Comparison of ENCODE assay signal across 1 cellular context in genomic region chr20:290081-290831, GRCh38.
TF ChIP-seq lines count a peak whose summit lies in the region.

Gene C20orf96 (minus strand): TSS chr20:290750. CDS start chr20:290610, 140 bp downstream.

TF ChIP-seq in HepG2, 621 proteins besides CTCF, POLR2A, EP300 and RAD21 (continued from another document and continues in another):
- peak; percentile 95 for TF ChIP-seq ARID4A (CRISPR knock-in tag; IDR thresholded peaks at IDR 0.05; ENCODE audit: borderline replicate concordance)
- TF ChIP-seq MAX (IDR thresholded peaks at IDR 0.05): peak; percentile 88
- TF ChIP-seq, protein P1, sequence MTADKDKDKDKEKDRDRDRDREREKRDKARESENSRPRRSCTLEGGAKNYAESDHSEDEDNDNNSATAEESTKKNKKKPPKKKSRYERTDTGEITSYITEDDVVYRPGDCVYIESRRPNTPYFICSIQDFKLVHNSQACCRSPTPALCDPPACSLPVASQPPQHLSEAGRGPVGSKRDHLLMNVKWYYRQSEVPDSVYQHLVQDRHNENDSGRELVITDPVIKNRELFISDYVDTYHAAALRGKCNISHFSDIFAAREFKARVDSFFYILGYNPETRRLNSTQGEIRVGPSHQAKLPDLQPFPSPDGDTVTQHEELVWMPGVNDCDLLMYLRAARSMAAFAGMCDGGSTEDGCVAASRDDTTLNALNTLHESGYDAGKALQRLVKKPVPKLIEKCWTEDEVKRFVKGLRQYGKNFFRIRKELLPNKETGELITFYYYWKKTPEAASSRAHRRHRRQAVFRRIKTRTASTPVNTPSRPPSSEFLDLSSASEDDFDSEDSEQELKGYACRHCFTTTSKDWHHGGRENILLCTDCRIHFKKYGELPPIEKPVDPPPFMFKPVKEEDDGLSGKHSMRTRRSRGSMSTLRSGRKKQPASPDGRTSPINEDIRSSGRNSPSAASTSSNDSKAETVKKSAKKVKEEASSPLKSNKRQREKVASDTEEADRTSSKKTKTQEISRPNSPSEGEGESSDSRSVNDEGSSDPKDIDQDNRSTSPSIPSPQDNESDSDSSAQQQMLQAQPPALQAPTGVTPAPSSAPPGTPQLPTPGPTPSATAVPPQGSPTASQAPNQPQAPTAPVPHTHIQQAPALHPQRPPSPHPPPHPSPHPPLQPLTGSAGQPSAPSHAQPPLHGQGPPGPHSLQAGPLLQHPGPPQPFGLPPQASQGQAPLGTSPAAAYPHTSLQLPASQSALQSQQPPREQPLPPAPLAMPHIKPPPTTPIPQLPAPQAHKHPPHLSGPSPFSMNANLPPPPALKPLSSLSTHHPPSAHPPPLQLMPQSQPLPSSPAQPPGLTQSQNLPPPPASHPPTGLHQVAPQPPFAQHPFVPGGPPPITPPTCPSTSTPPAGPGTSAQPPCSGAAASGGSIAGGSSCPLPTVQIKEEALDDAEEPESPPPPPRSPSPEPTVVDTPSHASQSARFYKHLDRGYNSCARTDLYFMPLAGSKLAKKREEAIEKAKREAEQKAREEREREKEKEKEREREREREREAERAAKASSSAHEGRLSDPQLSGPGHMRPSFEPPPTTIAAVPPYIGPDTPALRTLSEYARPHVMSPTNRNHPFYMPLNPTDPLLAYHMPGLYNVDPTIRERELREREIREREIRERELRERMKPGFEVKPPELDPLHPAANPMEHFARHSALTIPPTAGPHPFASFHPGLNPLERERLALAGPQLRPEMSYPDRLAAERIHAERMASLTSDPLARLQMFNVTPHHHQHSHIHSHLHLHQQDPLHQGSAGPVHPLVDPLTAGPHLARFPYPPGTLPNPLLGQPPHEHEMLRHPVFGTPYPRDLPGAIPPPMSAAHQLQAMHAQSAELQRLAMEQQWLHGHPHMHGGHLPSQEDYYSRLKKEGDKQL (CRISPR knock-in tag; IDR thresholded peaks at IDR 0.05; ENCODE audit: low read depth): no peak
- TF ChIP-seq SMARCE1 (IDR thresholded peaks at IDR 0.05; ENCODE audit: borderline replicate concordance): no peak
- no peak for TF ChIP-seq MTF1 (CRISPR knock-in tag; IDR thresholded peaks at IDR 0.05)
- TF ChIP-seq CREB1 (IDR thresholded peaks at IDR 0.05): no peak
- no peak for TF ChIP-seq CREB1 (CRISPR knock-in tag; IDR thresholded peaks at IDR 0.05)
- TF ChIP-seq, protein P2, sequence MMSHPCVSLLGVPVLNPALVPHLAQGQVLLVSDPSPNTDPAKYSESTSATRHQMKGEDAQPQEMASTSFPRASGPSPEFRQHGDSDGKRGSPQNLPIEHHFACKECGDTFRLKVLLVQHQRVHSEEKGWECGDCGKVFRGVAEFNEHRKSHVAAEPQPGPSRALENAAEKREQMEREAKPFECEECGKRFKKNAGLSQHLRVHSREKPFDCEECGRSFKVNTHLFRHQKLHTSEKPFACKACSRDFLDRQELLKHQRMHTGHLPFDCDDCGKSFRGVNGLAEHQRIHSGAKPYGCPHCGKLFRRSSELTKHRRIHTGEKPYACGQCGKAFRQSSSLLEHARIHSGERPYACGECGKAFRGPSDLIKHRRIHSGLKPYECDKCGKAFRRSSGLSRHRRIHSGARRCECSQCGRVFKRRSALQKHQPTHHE (CRISPR knock-in tag; IDR thresholded peaks at IDR 0.05; ENCODE audit: borderline replicate concordance): no peak
- peak; percentile 66 for TF ChIP-seq SALL1 (CRISPR knock-in tag; IDR thresholded peaks at IDR 0.05)
- TF ChIP-seq, protein P3, sequence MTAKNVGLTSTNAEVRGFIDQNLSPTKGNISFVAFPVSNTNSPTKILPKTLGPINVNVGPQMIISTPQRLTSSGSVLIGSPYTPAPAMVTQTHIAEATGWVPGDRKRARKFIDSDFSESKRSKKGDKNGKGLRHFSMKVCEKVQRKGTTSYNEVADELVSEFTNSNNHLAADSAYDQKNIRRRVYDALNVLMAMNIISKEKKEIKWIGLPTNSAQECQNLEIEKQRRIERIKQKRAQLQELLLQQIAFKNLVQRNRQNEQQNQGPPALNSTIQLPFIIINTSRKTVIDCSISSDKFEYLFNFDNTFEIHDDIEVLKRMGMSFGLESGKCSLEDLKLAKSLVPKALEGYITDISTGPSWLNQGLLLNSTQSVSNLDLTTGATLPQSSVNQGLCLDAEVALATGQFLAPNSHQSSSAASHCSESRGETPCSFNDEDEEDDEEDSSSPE (CRISPR knock-in tag; IDR thresholded peaks at IDR 0.05): peak; percentile 69
- TF ChIP-seq ZNF577 (CRISPR knock-in tag; IDR thresholded peaks at IDR 0.05; ENCODE audit: borderline replicate concordance, low read depth): no peak
- no peak for TF ChIP-seq ZNF737 (CRISPR knock-in tag; IDR thresholded peaks at IDR 0.05; ENCODE audit: borderline replicate concordance)
- no peak for TF ChIP-seq CSRNP2 (CRISPR knock-in tag; conservative IDR thresholded peaks at IDR 0.05; ENCODE audit: low read depth)
- peak; percentile 44; the same call in 1 of the 2 replicates for TF ChIP-seq ZNF317 (CRISPR knock-in tag; IDR thresholded peaks at IDR 0.05)
- no peak for TF ChIP-seq U2AF1 (optimal IDR thresholded peaks at IDR 0.05; ENCODE audit: low read depth, low read length)
- TF ChIP-seq PPARG (CRISPR knock-in tag; conservative IDR thresholded peaks at IDR 0.05): no peak
- peak; percentile 97 for TF ChIP-seq RBM22 (optimal IDR thresholded peaks at IDR 0.05; ENCODE audit: low read length)
- no peak for TF ChIP-seq BRD4 (CRISPR knock-in tag; IDR thresholded peaks at IDR 0.05)
- TF ChIP-seq SYNCRIP (IDR thresholded peaks at IDR 0.05; ENCODE audit: insufficient read depth, low read depth, low read length): no peak
- no peak for TF ChIP-seq SRSF9 (IDR thresholded peaks at IDR 0.05; ENCODE audit: borderline replicate concordance, insufficient read depth, low read depth, low read length, poor library complexity, severe bottlenecking)
- peak; percentile 61; the same call in 1 of the 2 replicates for TF ChIP-seq ZNF350 (CRISPR knock-in tag; IDR thresholded peaks at IDR 0.05; ENCODE audit: borderline replicate concordance, low read depth)
- peak; percentile 53; the same call in 1 of the 2 replicates for TF ChIP-seq TMF1 (CRISPR knock-in tag; IDR thresholded peaks at IDR 0.05; ENCODE audit: low read depth)
- TF ChIP-seq CREM (IDR thresholded peaks at IDR 0.05): peak; percentile 48; the same call in 1 of the 2 replicates
- TF ChIP-seq CREM (CRISPR knock-in tag; IDR thresholded peaks at IDR 0.05): no peak
- no peak for TF ChIP-seq ATF7 (IDR thresholded peaks at IDR 0.05)
- no peak for TF ChIP-seq ATF7 (CRISPR knock-in tag; IDR thresholded peaks at IDR 0.05)
- TF ChIP-seq NR1H2 (CRISPR knock-in tag; IDR thresholded peaks at IDR 0.05; ENCODE audit: borderline replicate concordance, low read depth): no peak
- no peak for TF ChIP-seq FOXK1 (CRISPR knock-in tag; IDR thresholded peaks at IDR 0.05; ENCODE audit: borderline replicate concordance, low read depth)
- TF ChIP-seq ZKSCAN5 (CRISPR knock-in tag; IDR thresholded peaks at IDR 0.05): no peak
- peak; percentile 78; the same call in 1 of the 2 replicates for TF ChIP-seq KDM5A (IDR thresholded peaks at IDR 0.05; ENCODE audit: borderline replicate concordance, low read length)
- TF ChIP-seq HIVEP1 (CRISPR knock-in tag; IDR thresholded peaks at IDR 0.05): peak; percentile 73; the same call in 1 of the 2 replicates
- TF ChIP-seq, protein P4, sequence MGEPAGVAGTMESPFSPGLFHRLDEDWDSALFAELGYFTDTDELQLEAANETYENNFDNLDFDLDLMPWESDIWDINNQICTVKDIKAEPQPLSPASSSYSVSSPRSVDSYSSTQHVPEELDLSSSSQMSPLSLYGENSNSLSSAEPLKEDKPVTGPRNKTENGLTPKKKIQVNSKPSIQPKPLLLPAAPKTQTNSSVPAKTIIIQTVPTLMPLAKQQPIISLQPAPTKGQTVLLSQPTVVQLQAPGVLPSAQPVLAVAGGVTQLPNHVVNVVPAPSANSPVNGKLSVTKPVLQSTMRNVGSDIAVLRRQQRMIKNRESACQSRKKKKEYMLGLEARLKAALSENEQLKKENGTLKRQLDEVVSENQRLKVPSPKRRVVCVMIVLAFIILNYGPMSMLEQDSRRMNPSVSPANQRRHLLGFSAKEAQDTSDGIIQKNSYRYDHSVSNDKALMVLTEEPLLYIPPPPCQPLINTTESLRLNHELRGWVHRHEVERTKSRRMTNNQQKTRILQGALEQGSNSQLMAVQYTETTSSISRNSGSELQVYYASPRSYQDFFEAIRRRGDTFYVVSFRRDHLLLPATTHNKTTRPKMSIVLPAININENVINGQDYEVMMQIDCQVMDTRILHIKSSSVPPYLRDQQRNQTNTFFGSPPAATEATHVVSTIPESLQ (CRISPR knock-in tag; conservative IDR thresholded peaks at IDR 0.05): 0 out of 2 replicates have a peak, but pooled peaks have one; percentile 39
- TF ChIP-seq ZSCAN20 (CRISPR knock-in tag; IDR thresholded peaks at IDR 0.05; ENCODE audit: borderline replicate concordance): no peak
- TF ChIP-seq, protein P5, sequence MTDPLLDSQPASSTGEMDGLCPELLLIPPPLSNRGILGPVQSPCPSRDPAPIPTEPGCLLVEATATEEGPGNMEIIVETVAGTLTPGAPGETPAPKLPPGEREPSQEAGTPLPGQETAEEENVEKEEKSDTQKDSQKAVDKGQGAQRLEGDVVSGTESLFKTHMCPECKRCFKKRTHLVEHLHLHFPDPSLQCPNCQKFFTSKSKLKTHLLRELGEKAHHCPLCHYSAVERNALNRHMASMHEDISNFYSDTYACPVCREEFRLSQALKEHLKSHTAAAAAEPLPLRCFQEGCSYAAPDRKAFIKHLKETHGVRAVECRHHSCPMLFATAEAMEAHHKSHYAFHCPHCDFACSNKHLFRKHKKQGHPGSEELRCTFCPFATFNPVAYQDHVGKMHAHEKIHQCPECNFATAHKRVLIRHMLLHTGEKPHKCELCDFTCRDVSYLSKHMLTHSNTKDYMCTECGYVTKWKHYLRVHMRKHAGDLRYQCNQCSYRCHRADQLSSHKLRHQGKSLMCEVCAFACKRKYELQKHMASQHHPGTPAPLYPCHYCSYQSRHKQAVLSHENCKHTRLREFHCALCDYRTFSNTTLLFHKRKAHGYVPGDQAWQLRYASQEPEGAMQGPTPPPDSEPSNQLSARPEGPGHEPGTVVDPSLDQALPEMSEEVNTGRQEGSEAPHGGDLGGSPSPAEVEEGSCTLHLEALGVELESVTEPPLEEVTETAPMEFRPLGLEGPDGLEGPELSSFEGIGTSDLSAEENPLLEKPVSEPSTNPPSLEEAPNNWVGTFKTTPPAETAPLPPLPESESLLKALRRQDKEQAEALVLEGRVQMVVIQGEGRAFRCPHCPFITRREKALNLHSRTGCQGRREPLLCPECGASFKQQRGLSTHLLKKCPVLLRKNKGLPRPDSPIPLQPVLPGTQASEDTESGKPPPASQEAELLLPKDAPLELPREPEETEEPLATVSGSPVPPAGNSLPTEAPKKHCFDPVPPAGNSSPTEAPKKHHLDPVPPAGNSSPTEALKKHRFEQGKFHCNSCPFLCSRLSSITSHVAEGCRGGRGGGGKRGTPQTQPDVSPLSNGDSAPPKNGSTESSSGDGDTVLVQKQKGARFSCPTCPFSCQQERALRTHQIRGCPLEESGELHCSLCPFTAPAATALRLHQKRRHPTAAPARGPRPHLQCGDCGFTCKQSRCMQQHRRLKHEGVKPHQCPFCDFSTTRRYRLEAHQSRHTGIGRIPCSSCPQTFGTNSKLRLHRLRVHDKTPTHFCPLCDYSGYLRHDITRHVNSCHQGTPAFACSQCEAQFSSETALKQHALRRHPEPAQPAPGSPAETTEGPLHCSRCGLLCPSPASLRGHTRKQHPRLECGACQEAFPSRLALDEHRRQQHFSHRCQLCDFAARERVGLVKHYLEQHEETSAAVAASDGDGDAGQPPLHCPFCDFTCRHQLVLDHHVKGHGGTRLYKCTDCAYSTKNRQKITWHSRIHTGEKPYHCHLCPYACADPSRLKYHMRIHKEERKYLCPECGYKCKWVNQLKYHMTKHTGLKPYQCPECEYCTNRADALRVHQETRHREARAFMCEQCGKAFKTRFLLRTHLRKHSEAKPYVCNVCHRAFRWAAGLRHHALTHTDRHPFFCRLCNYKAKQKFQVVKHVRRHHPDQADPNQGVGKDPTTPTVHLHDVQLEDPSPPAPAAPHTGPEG (CRISPR knock-in tag; IDR thresholded peaks at IDR 0.05): peak; percentile 55; the same call in 1 of the 2 replicates
